In genomic region chr12:51227962-51228361, GRCh38 we compare ENCODE assay signal across 2 cellular contexts.
TF ChIP-seq lines count a peak whose summit lies in the region.

No MANE protein-coding gene starts in this region.

TF ChIP-seq in HepG2, 621 proteins besides CTCF, POLR2A, EP300 and RAD21:
- TF ChIP-seq PHF8 (CRISPR knock-in tag; IDR thresholded peaks at IDR 0.05) (no peak), ZNF709 (CRISPR knock-in tag; IDR thresholded peaks at IDR 0.05) (no peak), ZNF841 (CRISPR knock-in tag; IDR thresholded peaks at IDR 0.05; ENCODE audit: borderline replicate concordance) (no peak), MAFF (IDR thresholded peaks at IDR 0.05; ENCODE audit: low read depth, low read length) (peak; percentile 81), MAFK (conservative IDR thresholded peaks at IDR 0.05 in 1 of 2, IDR thresholded peaks at IDR 0.05 in 1 of 2; ENCODE audit: low read length in 2 of 2) (peak; percentile 73 to 82)

TF ChIP-seq in IMR-90, 13 proteins besides CTCF, POLR2A, EP300 and RAD21:
- no peak for TF ChIP-seq ELK1 (IDR thresholded peaks at IDR 0.05; ENCODE audit: borderline replicate concordance, low read depth, low read length)
- peak; percentile 72; the same call in 1 of the 2 replicates for TF ChIP-seq MAFK (IDR thresholded peaks at IDR 0.05; ENCODE audit: low read depth, low read length)
TF ChIP-seq in IMR-90: peak in this region for 1.
